In the genomic region with DNA sequence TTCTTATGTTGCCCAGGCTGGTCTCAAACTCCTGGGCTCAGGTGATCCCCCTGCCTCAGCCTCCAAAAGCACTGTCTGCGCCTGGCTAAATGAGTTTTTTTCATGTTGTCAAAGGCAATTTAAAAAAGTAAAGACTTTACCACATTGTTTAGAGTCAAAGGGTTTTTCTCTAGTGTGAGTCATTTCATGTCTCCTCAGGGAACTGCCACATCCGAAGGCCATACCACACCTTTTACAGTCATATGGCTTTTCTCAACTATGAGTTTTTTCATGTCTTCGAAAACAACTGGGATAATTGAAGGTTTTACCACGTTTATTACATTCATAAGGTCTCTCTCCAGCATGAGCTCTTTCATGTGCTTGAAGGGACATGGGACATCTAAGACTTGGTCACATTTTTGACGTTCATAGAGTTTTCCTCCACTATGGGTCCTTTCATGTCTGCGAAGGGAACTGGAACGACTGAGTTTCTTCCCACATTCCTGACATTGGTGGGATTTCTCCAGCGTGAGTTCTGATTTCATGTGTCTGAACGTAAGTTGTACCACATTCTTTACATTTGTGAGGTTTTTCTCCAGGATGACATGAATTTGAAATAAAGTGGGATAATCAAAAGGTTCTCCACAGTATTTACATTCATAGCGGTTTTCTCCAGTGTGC, we compare ENCODE assay signal across 17 cellular contexts.
DNase-seq lines count a peak whose midpoint lies in the region; ATAC-seq and TF ChIP-seq lines count a peak whose summit lies in the region.
"Had no signal": no experiment of that assay in that cellular context is flagged by ENCODE, and none has a peak within 500 bp of the region (broad histone marks: within the 10 kb centered on the region; RNA-seq: fewer than 3 reads in every experiment).

No MANE protein-coding gene starts in this region.

- H3K27me3 Mint-ChIP-seq in GM23338 (ENCODE audit: insufficient read depth, low read depth, poor library complexity), result peaks cover 3% of the 10 kb centered on the region

- H3K9me3 Mint-ChIP-seq in GM23338, result peaks cover 5% of the 10 kb centered on the region; the same call in 2 of the 3 replicates
- H3K9me3 Mint-ChIP-seq: immature natural killer cell had no signal

- peak; percentile 56 for ATAC-seq in GM18502 (IDR thresholded peaks at IDR 0.05; ENCODE audit: poor library complexity, unreplicated experiment)
- ATAC-seq in GM23338, result no peak
- ATAC-seq in HG03565 (IDR thresholded peaks at IDR 0.05; ENCODE audit: unreplicated experiment), result peak; percentile 74

- no peak overlapping the region for H3K27ac Mint-ChIP-seq in GM23338
- H3K27ac Mint-ChIP-seq: activated T-helper 2 cell treated with anti-CD3 and anti-CD28 coated beads, Interferon-gamma antibody, Interleukin-2, Interleukin-4, amounts not matched to agents 10 μg/mL and 5 μg/mL and 100 μg/mL, durations not matched to agents 14 hours and 24 hours and 36 hours; immature natural killer cell; neural progenitor cell; T-helper 2 cell treated with Interferon-gamma antibody and Interleukin-4, amounts not matched to agents 5 μg/mL and 100 μg/mL, for 36 hours had no signal

- H3K27me3 ChIP-seq in GM23338 (ENCODE audit: insufficient read depth), result no peaks in the 10 kb centered on the region
- H3K27me3 ChIP-seq: neural progenitor cell had no signal

- TF ChIP-seq CTCF in GM23338 (conservative IDR thresholded peaks at IDR 0.05; ENCODE audit: low read depth in 2 of 2), result no peak

- H3K4me1 Mint-ChIP-seq in GM23338, result no peaks in the 10 kb centered on the region
- H3K4me1 Mint-ChIP-seq: neural progenitor cell had no signal

- H3K36me3 ChIP-seq in GM23338 (ENCODE audit: insufficient read depth), result no peaks in the 10 kb centered on the region; the same call in 1 of the 2 replicates
- H3K36me3 ChIP-seq: neural progenitor cell had no signal

- no peak overlapping the region for H3K4me2 ChIP-seq in GM23338
- H3K4me2 ChIP-seq: neural progenitor cell had no signal

- H4K20me1 ChIP-seq in GM23338 (replicated peaks; ENCODE audit: insufficient read depth), result no peaks in the 10 kb centered on the region

- H3K27ac ChIP-seq in GM23338 (ENCODE audit: low read depth), result no peak overlapping the region
- H3K27ac ChIP-seq: neural progenitor cell had no signal

- peak; percentile 16 for DNase-seq in GM23338 (ENCODE audit: low spot score)
- peak; percentile 27 for DNase-seq in fibroblast of peridontal ligament (ENCODE audit: extremely low read depth)
- no peak for DNase-seq in OCI-M2 (lab: John Stamatoyannopoulos, UW; ENCODE audit: unreplicated experiment)
- no peak for DNase-seq in NCI-H128 (lab: John Stamatoyannopoulos, UW; ENCODE audit: unreplicated experiment)
- no peak for DNase-seq in activated effector memory CD4-positive, alpha-beta T cell treated with anti-CD3 and anti-CD28 coated beads, Interleukin-2, amount 50 U/mL, for 16 hours
- no peak for DNase-seq in NCI-H1930 (lab: John Stamatoyannopoulos, UW)
- DNase-seq: activated CD4-positive, alpha-beta T cell treated with anti-CD3 and anti-CD28 coated beads for 48 hours; amygdala; immature natural killer cell; NCI-H187 treated with DMSO at 0.1 percent for 48 hours; NCI-H510A; SHP77 treated with DMSO at 0.1 percent for 48 hours had no signal

- no peaks in the 10 kb centered on the region for H3K4me1 ChIP-seq in GM23338 (ENCODE audit: insufficient read depth)
- H3K4me1 ChIP-seq: neural progenitor cell had no signal

- H3K4me3 Mint-ChIP-seq in GM23338, result no peak overlapping the region
- H3K4me3 Mint-ChIP-seq: immature natural killer cell; neural progenitor cell; T-helper 2 cell treated with Interferon-gamma antibody and Interleukin-4, amounts not matched to agents 5 μg/mL and 100 μg/mL, for 36 hours had no signal

- H2AFZ ChIP-seq in GM23338, result no peak overlapping the region
- H2AFZ ChIP-seq: neural progenitor cell had no signal

- peaks cover 9% of the 10 kb centered on the region; the same call in 1 of the 2 replicates for H3K9me2 ChIP-seq in GM23338 (ENCODE audit: insufficient read depth)

- no peaks in the 10 kb centered on the region for H3K79me2 ChIP-seq in GM23338 (replicated peaks; ENCODE audit: insufficient read depth)

- H3K4me3 ChIP-seq in GM23338, result no peak overlapping the region
- H3K4me3 ChIP-seq: neural progenitor cell had no signal

- H3F3A ChIP-seq in GM23338 (replicated peaks; ENCODE audit: low read depth), result no peaks in the 10 kb centered on the region

- peaks cover 29% of the 10 kb centered on the region for H3K36me3 Mint-ChIP-seq in GM23338 (ENCODE audit: low read depth)

TF ChIP-seq in GM23338, 12 proteins besides CTCF, POLR2A, EP300 and RAD21:
- TF ChIP-seq ZNF331 (CRISPR knock-in tag; IDR thresholded peaks at IDR 0.05; ENCODE audit: low read depth), result no peak
- TF ChIP-seq EZH2phosphoT487 (IDR thresholded peaks at IDR 0.05; ENCODE audit: unreplicated experiment), result no peak
- no peak for TF ChIP-seq CREB1 (CRISPR knock-in tag; IDR thresholded peaks at IDR 0.05; ENCODE audit: low read depth)

Comparison
In these comparisons a context has a peak if more than half of its experiments do, and no peak if none do; other contexts are left out.
1. DNase-seq: peak in GM23338 (single experiment) and fibroblast of peridontal ligament (single experiment); none in OCI-M2 (single experiment), NCI-H128 (single experiment), activated effector memory CD4-positive, alpha-beta T cell treated with anti-CD3 and anti-CD28 coated beads, Interleukin-2, amount 50 U/mL, for 16 hours (single experiment) and NCI-H1930 (0 of 2).